Comparison of ENCODE assay signal across 1 cellular context in the genomic region with DNA sequence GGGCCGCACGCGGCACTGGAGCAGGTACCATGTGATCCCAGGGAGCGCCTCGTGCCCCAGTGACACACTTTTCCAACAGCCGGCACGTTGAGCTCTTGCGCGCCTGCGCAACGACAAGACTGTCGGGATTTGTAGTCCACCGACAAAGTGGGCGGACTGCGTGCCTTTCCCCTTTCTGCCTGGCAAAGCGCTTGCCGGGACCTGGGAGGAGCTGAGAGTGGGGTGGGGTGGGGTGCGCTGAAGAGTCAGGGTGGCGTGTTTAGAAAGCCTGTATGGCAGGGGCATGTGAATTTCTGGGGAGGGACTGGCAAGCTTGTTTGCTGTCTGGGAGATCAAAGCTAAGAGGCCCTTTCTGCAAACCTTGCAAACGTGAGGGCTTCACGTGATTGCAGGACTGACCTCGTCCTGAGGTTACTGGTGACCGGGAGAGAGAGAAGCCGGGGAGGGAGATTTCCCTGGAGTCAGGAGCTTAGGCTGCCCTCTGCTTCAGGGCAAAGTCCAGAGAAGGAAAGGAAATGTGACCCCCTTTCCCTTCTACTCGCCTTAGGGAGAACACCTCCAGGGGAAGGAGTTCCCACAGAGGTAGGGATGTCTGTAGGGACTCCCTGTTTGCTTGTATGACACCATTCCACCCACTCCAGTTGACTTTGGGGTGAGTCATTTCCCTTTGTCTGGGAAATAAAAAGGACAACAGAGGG.
A peak's percentile ranks its signal among the peaks of the same experiment; 100 is the strongest.
TF ChIP-seq lines count a peak whose summit lies in the region.

No MANE protein-coding gene starts in this region.

TF ChIP-seq in IMR-90, 13 proteins besides CTCF, POLR2A, EP300 and RAD21:
- TF ChIP-seq CEBPB (IDR thresholded peaks at IDR 0.05; ENCODE audit: low read depth, low read length), result peak; percentile 16; the same call in 1 of the 2 replicates
- peak; percentile 87 for TF ChIP-seq FOS (IDR thresholded peaks at IDR 0.05; ENCODE audit: low read depth, low read length)
- TF ChIP-seq RCOR1 (IDR thresholded peaks at IDR 0.05; ENCODE audit: insufficient replicate concordance, low read length), result no peak
- no peak for TF ChIP-seq SMC3 (IDR thresholded peaks at IDR 0.05; ENCODE audit: low read depth, low read length)
- TF ChIP-seq, protein P1, sequence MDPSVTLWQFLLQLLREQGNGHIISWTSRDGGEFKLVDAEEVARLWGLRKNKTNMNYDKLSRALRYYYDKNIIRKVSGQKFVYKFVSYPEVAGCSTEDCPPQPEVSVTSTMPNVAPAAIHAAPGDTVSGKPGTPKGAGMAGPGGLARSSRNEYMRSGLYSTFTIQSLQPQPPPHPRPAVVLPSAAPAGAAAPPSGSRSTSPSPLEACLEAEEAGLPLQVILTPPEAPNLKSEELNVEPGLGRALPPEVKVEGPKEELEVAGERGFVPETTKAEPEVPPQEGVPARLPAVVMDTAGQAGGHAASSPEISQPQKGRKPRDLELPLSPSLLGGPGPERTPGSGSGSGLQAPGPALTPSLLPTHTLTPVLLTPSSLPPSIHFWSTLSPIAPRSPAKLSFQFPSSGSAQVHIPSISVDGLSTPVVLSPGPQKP (IDR thresholded peaks at IDR 0.05; ENCODE audit: borderline replicate concordance, low read depth, low read length), result no peak
- TF ChIP-seq NFE2L2 (IDR thresholded peaks at IDR 0.05; ENCODE audit: low read depth, low read length), result peak; percentile 53; the same call in 1 of the 2 replicates
- TF ChIP-seq MAFK (IDR thresholded peaks at IDR 0.05; ENCODE audit: low read depth, low read length), result no peak
- TF ChIP-seq MXI1 (IDR thresholded peaks at IDR 0.05; ENCODE audit: borderline replicate concordance, low read depth, low read length), result peak; percentile 95
- TF ChIP-seq BHLHE40 (IDR thresholded peaks at IDR 0.05; ENCODE audit: low read depth, low read length), result peak; percentile 85
- TF ChIP-seq MAZ (IDR thresholded peaks at IDR 0.05; ENCODE audit: borderline replicate concordance, low read depth, low read length), result 0 out of 2 replicates have a peak, but pooled peaks have one; percentile 13
- TF ChIP-seq, protein P2, sequence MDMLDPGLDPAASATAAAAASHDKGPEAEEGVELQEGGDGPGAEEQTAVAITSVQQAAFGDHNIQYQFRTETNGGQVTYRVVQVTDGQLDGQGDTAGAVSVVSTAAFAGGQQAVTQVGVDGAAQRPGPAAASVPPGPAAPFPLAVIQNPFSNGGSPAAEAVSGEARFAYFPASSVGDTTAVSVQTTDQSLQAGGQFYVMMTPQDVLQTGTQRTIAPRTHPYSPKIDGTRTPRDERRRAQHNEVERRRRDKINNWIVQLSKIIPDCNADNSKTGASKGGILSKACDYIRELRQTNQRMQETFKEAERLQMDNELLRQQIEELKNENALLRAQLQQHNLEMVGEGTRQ (IDR thresholded peaks at IDR 0.05; ENCODE audit: low read depth, low read length), result peak; percentile 97
- no peak for TF ChIP-seq CHD1 (IDR thresholded peaks at IDR 0.05; ENCODE audit: low read depth, low read length)
- TF ChIP-seq RFX5 (IDR thresholded peaks at IDR 0.05; ENCODE audit: low read depth, low read length), result no peak
TF ChIP-seq in IMR-90: peak in this region for 7.
